Comparison of ENCODE assay signal across 9 cellular contexts in the genomic region with DNA sequence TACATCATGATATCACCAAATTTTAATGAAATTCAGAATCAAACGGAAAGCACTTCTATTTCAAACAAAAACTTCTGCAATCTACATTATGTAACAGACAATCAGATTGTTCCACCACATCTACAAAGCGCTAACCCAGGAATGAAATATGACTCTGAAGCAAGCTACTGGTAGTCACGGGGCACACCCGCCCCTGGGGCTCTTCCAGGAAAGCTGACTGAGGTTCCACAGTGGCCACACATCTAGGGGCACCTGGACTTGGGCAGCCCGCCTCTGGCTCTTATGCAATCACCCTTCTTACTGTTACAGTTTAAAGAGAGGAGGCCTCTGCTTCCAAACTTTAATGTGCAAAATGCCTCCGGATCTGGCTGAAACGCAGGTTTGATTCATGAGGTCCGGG. TPM values are rescaled to one million over a fixed set of nuclear protein-coding genes. Genes with fewer than 3 reads are reported as not detected.
DNase-seq lines count a peak whose midpoint lies in the region; ATAC-seq, FAIRE-seq and TF ChIP-seq lines count a peak whose summit lies in the region.
"Had no signal": no experiment of that assay in that cellular context is flagged by ENCODE, and none has a peak within 500 bp of the region (broad histone marks: within the 10 kb centered on the region; RNA-seq: fewer than 3 reads in every experiment).

No MANE protein-coding gene starts in this region.

- FAIRE-seq in HTR-8/SVneo (lab: Jason Lieb, UNC) = peak; percentile 28
- FAIRE-seq: endometrium had no signal

- H3K27me3 Mint-ChIP-seq in activated T-helper 1 cell treated with anti-CD3 and anti-CD28 coated beads, Interleukin-12 subunit alpha, Interleukin-12 subunit beta, Interleukin-2, Interleukin-4 antibody, amounts not matched to agents 30 ng/mL and 10 ng/mL and 1 ng/mL, durations not matched to agents 14 hours and 24 hours and 36 hours (ENCODE audit: insufficient read depth) = no peaks in the 10 kb centered on the region

- intact Hi-C loops in activated T-helper 1 cell treated with anti-CD3 and anti-CD28 coated beads, Interleukin-12 subunit alpha, Interleukin-12 subunit beta, Interleukin-2, Interleukin-4 antibody, amounts not matched to agents 30 ng/mL and 10 ng/mL and 1 ng/mL, durations not matched to agents 14 hours and 24 hours and 36 hours (cut with micrococcal nuclease) = loop anchor here (2.0 to 10.0 kb wide), 3 partner anchors 29 to 151 kb away; a partner anchor contains a TSS
- intact Hi-C loops in Right ventricle myocardium superior (cut with DNase I) = no loop called here

- no peaks in the 10 kb centered on the region for H3K9me2 ChIP-seq in MM.1S (replicated peaks; ENCODE audit: insufficient read depth, low read length)

- H2AFZ ChIP-seq in MM.1S (ENCODE audit: low read length) = no peak overlapping the region

- H3K4me3 ChIP-seq in MM.1S (ENCODE audit: low read length) = no peak overlapping the region

- no peaks in the 10 kb centered on the region for H3K36me3 Mint-ChIP-seq in activated T-helper 1 cell treated with anti-CD3 and anti-CD28 coated beads, Interleukin-12 subunit alpha, Interleukin-12 subunit beta, Interleukin-2, Interleukin-4 antibody, amounts not matched to agents 30 ng/mL and 10 ng/mL and 1 ng/mL, durations not matched to agents 14 hours and 24 hours and 36 hours (ENCODE audit: low read depth)

- H3K4me1 ChIP-seq in MM.1S (ENCODE audit: low read length) = no peaks in the 10 kb centered on the region

- H3K27me3 ChIP-seq in MM.1S (replicated peaks; ENCODE audit: insufficient read depth, low read length) = no peaks in the 10 kb centered on the region

- H3K9me3 ChIP-seq in MM.1S (replicated peaks; ENCODE audit: insufficient read depth, low read length) = no peaks in the 10 kb centered on the region

- TF ChIP-seq CTCF in MM.1S (IDR thresholded peaks at IDR 0.05; ENCODE audit: low read length) = no peak

- peak overlapping the region; percentile 76 for H3K4me3 Mint-ChIP-seq in activated T-helper 1 cell treated with anti-CD3 and anti-CD28 coated beads, Interleukin-12 subunit alpha, Interleukin-12 subunit beta, Interleukin-2, Interleukin-4 antibody, amounts not matched to agents 30 ng/mL and 10 ng/mL and 1 ng/mL, durations not matched to agents 14 hours and 24 hours and 36 hours

- no peaks in the 10 kb centered on the region for H4K20me1 ChIP-seq in MM.1S (ENCODE audit: insufficient read depth, low read length)

- peaks cover 25% of the 10 kb centered on the region for H3K4me1 Mint-ChIP-seq in activated T-helper 1 cell treated with anti-CD3 and anti-CD28 coated beads, Interleukin-12 subunit alpha, Interleukin-12 subunit beta, Interleukin-2, Interleukin-4 antibody, amounts not matched to agents 30 ng/mL and 10 ng/mL and 1 ng/mL, durations not matched to agents 14 hours and 24 hours and 36 hours (ENCODE audit: low read depth)

- H3F3A ChIP-seq in MM.1S (ENCODE audit: insufficient read depth, low read length) = no peaks in the 10 kb centered on the region

- peak; percentile 82 for ATAC-seq in Right ventricle myocardium superior (ENCODE audit: poor library complexity)

- H3K4me2 ChIP-seq in MM.1S (ENCODE audit: low read depth, low read length) = no peak overlapping the region

- no peak overlapping the region for H3K9ac ChIP-seq in MM.1S (ENCODE audit: low read length)

- H3K27ac ChIP-seq in MM.1S (ENCODE audit: low read length) = no peak overlapping the region

- H3K27ac Mint-ChIP-seq in activated T-helper 1 cell treated with anti-CD3 and anti-CD28 coated beads, Interleukin-12 subunit alpha, Interleukin-12 subunit beta, Interleukin-2, Interleukin-4 antibody, amounts not matched to agents 30 ng/mL and 10 ng/mL and 1 ng/mL, durations not matched to agents 14 hours and 24 hours and 36 hours = peak overlapping the region; percentile 77

- DNase-seq in AG08396 (ENCODE audit: low spot score) = peak; percentile 85
- peak; percentile 92 for DNase-seq in HTR-8/SVneo (ENCODE audit: insufficient read length, low spot score)
- DNase-seq in activated T-helper 1 cell treated with anti-CD3 and anti-CD28 coated beads, Interleukin-12 subunit alpha, Interleukin-12 subunit beta, Interleukin-2, Interleukin-4 antibody, amounts not matched to agents 30 ng/mL and 10 ng/mL and 1 ng/mL, durations not matched to agents 14 hours and 24 hours and 36 hours (ENCODE audit: low spot score) = no peak
- DNase-seq in Right ventricle myocardium superior = peak; percentile 86
- DNase-seq in renal cortical epithelial cell (ENCODE audit: low read depth) = peak; percentile 86
- no peak for DNase-seq in activated CD8-positive, alpha-beta memory T cell treated with anti-CD3 and anti-CD28 coated beads, Interleukin-2, amount 50 U/mL, for 48 hours
- DNase-seq in MM.1S = no peak
- DNase-seq in DMS153 treated with DMSO at 0.1 percent for 48 hours (lab: John Stamatoyannopoulos, UW; ENCODE audit: unreplicated experiment) = no peak

- no peaks in the 10 kb centered on the region for H3K79me2 ChIP-seq in MM.1S (ENCODE audit: low read length)

- no peaks in the 10 kb centered on the region for H3K36me3 ChIP-seq in MM.1S (replicated peaks; ENCODE audit: insufficient read depth, low read length)

- no peaks in the 10 kb centered on the region for H3K9me3 Mint-ChIP-seq in activated T-helper 1 cell treated with anti-CD3 and anti-CD28 coated beads, Interleukin-12 subunit alpha, Interleukin-12 subunit beta, Interleukin-2, Interleukin-4 antibody, amounts not matched to agents 30 ng/mL and 10 ng/mL and 1 ng/mL, durations not matched to agents 14 hours and 24 hours and 36 hours

RNA-seq across cellular contexts. Expression of a gene that starts 27.5 kb away (rescaled TPM):
- 9.9 and 11.0 TPM in 2 replicates for total RNA-seq in activated T-helper 1 cell treated with anti-CD3 and anti-CD28 coated beads, Interleukin-12 subunit alpha, Interleukin-12 subunit beta, Interleukin-2, Interleukin-4 antibody, amounts not matched to agents 30 ng/mL and 10 ng/mL and 1 ng/mL, durations not matched to agents 14 hours and 24 hours and 36 hours
- total RNA-seq in Right ventricle myocardium superior (13.2 TPM), renal cortical epithelial cell (4.9 and 24.8 TPM in 2 replicates)

Comparison
In these comparisons a context has a peak if more than half of its experiments do, and no peak if none do; other contexts are left out.
1. DNase-seq: peak in AG08396 (single experiment), HTR-8/SVneo (single experiment), Right ventricle myocardium superior (single experiment) and renal cortical epithelial cell (single experiment); none in activated T-helper 1 cell treated with anti-CD3 and anti-CD28 coated beads, Interleukin-12 subunit alpha, Interleukin-12 subunit beta, Interleukin-2, Interleukin-4 antibody, amounts not matched to agents 30 ng/mL and 10 ng/mL and 1 ng/mL, durations not matched to agents 14 hours and 24 hours and 36 hours (single experiment), activated CD8-positive, alpha-beta memory T cell treated with anti-CD3 and anti-CD28 coated beads, Interleukin-2, amount 50 U/mL, for 48 hours (single experiment), MM.1S (single experiment) and DMS153 treated with DMSO at 0.1 percent for 48 hours (single experiment).